1 cellular context compared by ENCODE assay signal in genomic region chr1:163084330-163084729, GRCh38.
TF ChIP-seq lines count a peak whose summit lies in the region.

No MANE protein-coding gene starts in this region.

TF ChIP-seq in GM23338, 12 proteins besides CTCF, POLR2A, EP300 and RAD21 (continued from another document):
- TF ChIP-seq ZNF462 (CRISPR knock-in tag; IDR thresholded peaks at IDR 0.05), result no peak
- TF ChIP-seq CREB1 (CRISPR knock-in tag; IDR thresholded peaks at IDR 0.05; ENCODE audit: low read depth), result no peak
- TF ChIP-seq REST (IDR thresholded peaks at IDR 0.05; ENCODE audit: unreplicated experiment), result no peak
- TF ChIP-seq ZNF114 (CRISPR knock-in tag; IDR thresholded peaks at IDR 0.05), result no peak
- no peak for TF ChIP-seq STAT1 (IDR thresholded peaks at IDR 0.05; ENCODE audit: unreplicated experiment)
- no peak for TF ChIP-seq EZH2 (IDR thresholded peaks at IDR 0.05; ENCODE audit: low read depth, unreplicated experiment)
- no peak for TF ChIP-seq POLR2AphosphoS5 (IDR thresholded peaks at IDR 0.05; ENCODE audit: low read depth)
- TF ChIP-seq JUNB (IDR thresholded peaks at IDR 0.05; ENCODE audit: unreplicated experiment), result no peak
- no peak for TF ChIP-seq ZNF331 (CRISPR knock-in tag; IDR thresholded peaks at IDR 0.05; ENCODE audit: low read depth)
